In genomic region chr12:28083816-28084678, GRCh38 we compare ENCODE assay signal across 27 cellular contexts.
DNase-seq lines count a peak whose midpoint lies in the region; ATAC-seq and TF ChIP-seq lines count a peak whose summit lies in the region.
"Had no signal": no experiment of that assay in that cellular context is flagged by ENCODE, and none has a peak within 500 bp of the region (broad histone marks: within the 10 kb centered on the region; RNA-seq: fewer than 3 reads in every experiment).

No MANE protein-coding gene starts in this region.

- TF ChIP-seq CTCF in AG09309 (IDR thresholded peaks at IDR 0.05; ENCODE audit: control insufficient read depth, insufficient read depth, low read depth, low read length, missing control alignments) (no peak), parathyroid adenoma (IDR thresholded peaks at IDR 0.05) (no peak), heart left ventricle (IDR thresholded peaks at IDR 0.05) (no peak)

- H2AFZ ChIP-seq in parathyroid adenoma: peak overlapping the region; percentile 10

- TF ChIP-seq POLR2A in heart left ventricle (IDR thresholded peaks at IDR 0.05): no peak

- POLR2A ChIA-PET in CD4-positive, alpha-beta memory T cell (lab: Charles Lee; ENCODE audit: partially characterized antibody): no interaction called here

- no peak overlapping the region for H3K9ac ChIP-seq in parathyroid adenoma
- H3K9ac ChIP-seq: SK-N-SH had no signal

- peak; percentile 24 for DNase-seq in AG09309 (ENCODE audit: low read depth)
- DNase-seq in LHCN-M2 (ENCODE audit: low read depth): peak; percentile 4
- peak; percentile 41 for DNase-seq in fibroblast of gingiva (ENCODE audit: low read depth)
- DNase-seq in heart left ventricle: no peak
- DNase-seq in NCI-H1417 treated with DMSO at 0.1 percent for 48 hours (lab: John Stamatoyannopoulos, UW): no peak
- DNase-seq in CD4-positive, alpha-beta memory T cell: no peak
- DNase-seq in CD1c-positive myeloid dendritic cell (ENCODE audit: extremely low spot score): no peak
- DNase-seq: activated CD4-positive, alpha-beta T cell treated with anti-CD3 and anti-CD28 coated beads, Interleukin-2, amount 50 U/mL, for 1 hour; activated CD4-positive, CD25-positive, alpha-beta regulatory T cell; activated naive CD4-positive, alpha-beta T cell; COR-L47; left lung; NCI-H1092 treated with DMSO at 0.1 percent for 48 hours; NCI-H1930; NCI-H526; NK-92 treated with Interleukin-12 subunit alpha and Interleukin-12 subunit beta, amount 100 ng/mL, for 24 hours; pancreas; PC-3; SK-N-SH; small intestine; stimulated activated CD4-positive, alpha-beta T cell treated with anti-CD3 and anti-CD28 coated beads, Interleukin-1b, Interleukin-23, amount 100 ng/mL, for 48 hours; stimulated activated naive CD4-positive, alpha-beta T cell treated with Interleukin-2 at 50 U/mL for 16 hours had no signal

- H3K27ac Mint-ChIP-seq in CD4-positive, alpha-beta memory T cell: no peak overlapping the region
- H3K27ac Mint-ChIP-seq: brain, memory B cell had no signal

- WGBS in heart left ventricle, 4 donors: 62 to 66% (median 63%) methylated on average over 7 of the region's 7 CpGs

- ATAC-seq in heart left ventricle: no peak
- ATAC-seq: left lung, pancreas, PC-3, Right ventricle myocardium inferior had no signal

- H3K4me1 Mint-ChIP-seq in CD4-positive, alpha-beta memory T cell: peaks cover 5 to 12% (median 7%) of the 10 kb centered on the region in 4 donors
- H3K4me1 Mint-ChIP-seq: brain had no signal

- H3K27me3 ChIP-seq in parathyroid adenoma (ENCODE audit: control insufficient read depth, insufficient read depth, low read length): no peaks in the 10 kb centered on the region
- no peaks in the 10 kb centered on the region for H3K27me3 ChIP-seq in heart left ventricle
- H3K27me3 ChIP-seq in CD4-positive, alpha-beta memory T cell (ENCODE audit: insufficient read depth, low read length): no peaks in the 10 kb centered on the region
- H3K27me3 ChIP-seq: esophagus muscularis mucosa, left lung, pancreas had no signal

- intact Hi-C loops in heart left ventricle (cut with DNase I): no loop called here
- intact Hi-C loops in CD4-positive, alpha-beta memory T cell (cut with micrococcal nuclease): no loop called here

- no peaks in the 10 kb centered on the region for H3K79me2 ChIP-seq in parathyroid adenoma

- H3K9me3 ChIP-seq in parathyroid adenoma (ENCODE audit: control insufficient read depth, low read length) (no peaks in the 10 kb centered on the region), heart left ventricle (no peaks in the 10 kb centered on the region)
- H3K9me3 ChIP-seq in CD4-positive, alpha-beta memory T cell (ENCODE audit: control insufficient read depth in 1 of 2, low read length in 2 of 2): no peaks in the 10 kb centered on the region
- H3K9me3 ChIP-seq: esophagus muscularis mucosa, left lung, pancreas, SK-N-SH had no signal

- peaks cover 5 to 6% of the 10 kb centered on the region in 2 donors for H3K27me3 Mint-ChIP-seq in CD4-positive, alpha-beta memory T cell

- H3K4me3 ChIP-seq in AG09309 (ENCODE audit: control insufficient read depth, low read depth, low read length) (no peak overlapping the region), parathyroid adenoma (ENCODE audit: low read depth, low read length) (no peak overlapping the region), heart left ventricle (no peak overlapping the region)
- H3K4me3 ChIP-seq in CD4-positive, alpha-beta memory T cell (ENCODE audit: low read length in 2 of 2): no peak overlapping the region
- H3K4me3 ChIP-seq: esophagus muscularis mucosa, left lung, pancreas had no signal

- H3K36me3 ChIP-seq in parathyroid adenoma (ENCODE audit: control insufficient read depth, insufficient read depth, low read length) (no peaks in the 10 kb centered on the region), heart left ventricle (no peaks in the 10 kb centered on the region)
- H3K36me3 ChIP-seq in CD4-positive, alpha-beta memory T cell (ENCODE audit: insufficient read depth, low read length): no peaks in the 10 kb centered on the region
- H3K36me3 ChIP-seq: esophagus muscularis mucosa, left lung, pancreas had no signal

- no peak overlapping the region for H3K4me2 ChIP-seq in parathyroid adenoma (ENCODE audit: low read length)
- H3K4me2 ChIP-seq: SK-N-SH had no signal

- CTCF ChIA-PET in CD4-positive, alpha-beta memory T cell (lab: Charles Lee; ENCODE audit: partially characterized antibody): no interaction called here

- peaks cover 0 to 3% (median 0%) of the 10 kb centered on the region in 8 donors for H3K9me3 Mint-ChIP-seq in CD4-positive, alpha-beta memory T cell
- H3K9me3 Mint-ChIP-seq: memory B cell had no signal

- no peaks in the 10 kb centered on the region for H3K36me3 Mint-ChIP-seq in CD4-positive, alpha-beta memory T cell
- H3K36me3 Mint-ChIP-seq: brain, memory B cell had no signal

- H3K4me1 ChIP-seq in parathyroid adenoma (peaks cover 4% of the 10 kb centered on the region), heart left ventricle (peaks cover 0 to 6% (median 3%) of the 10 kb centered on the region in 12 donors)
- no peaks in the 10 kb centered on the region for H3K4me1 ChIP-seq in CD4-positive, alpha-beta memory T cell (ENCODE audit: insufficient read depth, low read length)
- H3K4me1 ChIP-seq: left lung, pancreas had no signal

- H3K27ac ChIP-seq in parathyroid adenoma: no peak overlapping the region
- no peak overlapping the region for H3K27ac ChIP-seq in heart left ventricle
- H3K27ac ChIP-seq in CD4-positive, alpha-beta memory T cell (ENCODE audit: low read depth, low read length): no peak overlapping the region
- H3K27ac ChIP-seq: esophagus muscularis mucosa, left lung, pancreas had no signal

- H3K4me3 Mint-ChIP-seq in CD4-positive, alpha-beta memory T cell: no peak overlapping the region
- H3K4me3 Mint-ChIP-seq: brain, memory B cell had no signal

Comparison
In these comparisons a context has a peak if more than half of its experiments do, and no peak if none do; other contexts are left out.
1. DNase-seq: peak in AG09309 (single experiment), LHCN-M2 (single experiment) and fibroblast of gingiva (single experiment); none in heart left ventricle (0 of 5), NCI-H1417 treated with DMSO at 0.1 percent for 48 hours (single experiment), CD4-positive, alpha-beta memory T cell (0 of 5) and CD1c-positive myeloid dendritic cell (single experiment).